ENCODE assay signal across 8 cellular contexts in the genomic region with DNA sequence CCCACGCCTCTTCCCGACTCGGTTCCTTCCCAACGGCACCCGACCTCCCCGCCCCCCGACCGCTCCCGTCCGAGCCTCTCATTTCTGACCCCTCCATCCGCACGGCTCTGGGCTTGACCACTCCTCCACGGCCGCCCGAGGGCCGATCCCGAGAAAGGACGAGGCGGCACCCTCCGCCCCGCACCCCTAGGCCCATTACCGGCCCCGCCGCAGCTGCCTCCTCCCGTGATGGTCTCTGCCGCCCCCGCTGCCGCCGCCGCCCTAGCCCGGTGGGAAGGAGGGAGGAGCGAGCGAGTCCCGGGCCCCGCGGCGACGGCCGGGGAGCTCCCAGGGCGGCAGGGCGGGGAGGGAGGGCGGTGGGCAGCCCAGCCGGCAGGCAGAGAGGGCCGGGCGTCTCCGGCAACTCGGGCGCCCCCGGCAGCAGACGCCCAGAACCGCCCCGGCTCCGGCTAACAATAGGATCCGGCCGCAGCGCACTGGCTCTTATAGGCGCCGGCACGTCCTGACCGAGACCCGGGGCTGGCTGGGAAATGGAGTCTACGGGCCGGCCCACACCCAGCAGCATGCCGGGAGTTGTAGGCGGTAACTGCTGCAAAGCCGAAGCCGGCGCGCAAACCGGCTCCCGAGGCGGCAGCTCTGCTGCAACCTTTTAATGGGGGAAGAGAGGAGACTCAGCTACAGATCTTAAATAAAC. TPM values are rescaled to one million over a fixed set of nuclear protein-coding genes. Genes with fewer than 3 reads are reported as not detected.
DNase-seq lines count a peak whose midpoint lies in the region; ATAC-seq and TF ChIP-seq lines count a peak whose summit lies in the region.

Gene CSRNP2, minus strand, starts transcription at position 457 of the 694 bp plus-strand sequence. CDS start 7,035 bp downstream, outside the sequence.

- H2AFZ ChIP-seq in trophoblast cell (ENCODE audit: insufficient read depth, low read length, poor library complexity) = peak within 1 kb of the TSS; percentile 75

- H4K8ac ChIP-seq in trophoblast cell (ENCODE audit: low read depth, low read length) = peak within 1 kb of the TSS; percentile 86

- H3K27ac ChIP-seq in cardiac muscle cell = peak within 1 kb of the TSS; percentile 94
- peak within 1 kb of the TSS; percentile 89 for H3K27ac ChIP-seq in trophoblast cell (ENCODE audit: low read depth, low read length)
- H3K27ac ChIP-seq in transverse colon = peak within 1 kb of the TSS; percentile 94 to 99 (median 96)

- H3K4ac ChIP-seq in trophoblast cell (ENCODE audit: low read depth, low read length) = peak within 1 kb of the TSS; percentile 78

- H2BK12ac ChIP-seq in trophoblast cell (ENCODE audit: low read length) = no peak within 1 kb of the TSS

- no CpG with 5 or more reads among the region's 72 CpGs for WGBS in trophoblast cell (ENCODE audit: extremely low coverage, insufficient coverage, insufficient read length)
- 0% methylated on average over 9 to 67 of the region's 72 CpGs for WGBS in transverse colon (ENCODE audit: low coverage in 1 of 2), 2 donors

- H3K9me3 ChIP-seq in cardiac muscle cell (ENCODE audit: low read depth) (no peaks in the 10 kb centered on the region), trophoblast cell (ENCODE audit: insufficient read depth, low read depth, low read length) (no peaks in the 10 kb centered on the region), transverse colon (no peaks in the 10 kb centered on the region)

- H3K36me3 Mint-ChIP-seq in activated naive CD8-positive, alpha-beta T cell treated with anti-CD3 and anti-CD28 coated beads, Interleukin-2, amount 50 U/mL, for 24 hours (ENCODE audit: low read depth) = peaks cover 3% of the 10 kb centered on the region

- peaks cover 34% of the 10 kb centered on the region for H3K4me1 Mint-ChIP-seq in activated naive CD8-positive, alpha-beta T cell treated with anti-CD3 and anti-CD28 coated beads, Interleukin-2, amount 50 U/mL, for 24 hours

- TF ChIP-seq CTCF in GM12874 (IDR thresholded peaks at IDR 0.05; ENCODE audit: insufficient read depth, low read depth, low read length) (0 out of 2 replicates have a peak, but pooled peaks have one; percentile 5), cardiac muscle cell (IDR thresholded peaks at IDR 0.05; ENCODE audit: low read depth, low read length) (peak; percentile 11), transverse colon (IDR thresholded peaks at IDR 0.05) (peak in 1 of 5 experiments; percentile 2)

- H3K4me1 ChIP-seq in cardiac muscle cell (ENCODE audit: low read depth) = peaks cover 13% of the 10 kb centered on the region
- H3K4me1 ChIP-seq in trophoblast cell (ENCODE audit: control insufficient read depth in 1 of 2, insufficient read depth in 2 of 2, low read length in 2 of 2) = peaks cover 6 to 7% of the 10 kb centered on the region in 2 experiments
- H3K4me1 ChIP-seq in transverse colon = peaks cover 8 to 23% (median 15%) of the 10 kb centered on the region in 4 donors

- H3K27me3 Mint-ChIP-seq in activated naive CD8-positive, alpha-beta T cell treated with anti-CD3 and anti-CD28 coated beads, Interleukin-2, amount 50 U/mL, for 24 hours = no peaks in the 10 kb centered on the region

- in situ Hi-C loops in transverse colon (cut with MboI; ENCODE audit: low pct_ligation_motif_present in 1 of 4, low pct_unique_long_range_greater_than_20kb in 1 of 4, low sequenced_read_pairs in 3 of 4) = no loop called here

- ATAC-seq in HG02763 (IDR thresholded peaks at IDR 0.05; ENCODE audit: unreplicated experiment) = peak; percentile 96
- peak; percentile 99 for ATAC-seq in activated naive CD8-positive, alpha-beta T cell treated with anti-CD3 and anti-CD28 coated beads, Interleukin-2, amount 50 U/mL, for 24 hours

- peak within 1 kb of the TSS; percentile 87 for H3K9ac ChIP-seq in trophoblast cell (ENCODE audit: low read length)

- peak within 1 kb of the TSS; percentile 38 for H2BK5ac ChIP-seq in trophoblast cell (ENCODE audit: low read depth, low read length, poor library complexity)

- DNase-seq in NCI-H1417 treated with DMSO at 0.1 percent for 48 hours (lab: John Stamatoyannopoulos, UW) (peak; percentile 86), SW480 (ENCODE audit: low spot score) (peak; percentile 96), cardiac muscle cell (ENCODE audit: low read depth in 1 of 2, low spot score in 1 of 2) (peak; percentile 97 to 98), trophoblast cell (peak; percentile 97), transverse colon (peak; percentile 97)
- DNase-seq in activated naive CD8-positive, alpha-beta T cell treated with anti-CD3 and anti-CD28 coated beads, Interleukin-2, amount 50 U/mL, for 24 hours = peak; percentile 94

- H3K18ac ChIP-seq in trophoblast cell (ENCODE audit: low read length) = peak within 1 kb of the TSS; percentile 83

- intact Hi-C loops in transverse colon (cut with DNase I; ENCODE audit: low total_unique reads) = no loop called here

- H4K12ac ChIP-seq in trophoblast cell (ENCODE audit: low read depth, low read length) = peak within 1 kb of the TSS; percentile 60

- no peaks in the 10 kb centered on the region for H3K36me3 ChIP-seq in cardiac muscle cell
- no peaks in the 10 kb centered on the region for H3K36me3 ChIP-seq in trophoblast cell (ENCODE audit: control insufficient read depth in 1 of 2, insufficient read depth in 2 of 2, low read length in 2 of 2)
- H3K36me3 ChIP-seq in transverse colon = no peaks in the 10 kb centered on the region

- peak; percentile 97 for TF ChIP-seq POLR2A in transverse colon (IDR thresholded peaks at IDR 0.05)

- H3K79me1 ChIP-seq in trophoblast cell (ENCODE audit: low read length) = peaks cover 10% of the 10 kb centered on the region

- H3K4me3 ChIP-seq in cardiac muscle cell = peak within 1 kb of the TSS; percentile 73
- H3K4me3 ChIP-seq in trophoblast cell (ENCODE audit: low read depth, low read length) = peak within 1 kb of the TSS; percentile 92
- H3K4me3 ChIP-seq in transverse colon = peak within 1 kb of the TSS; percentile 81 to 99 (median 91)

- peak within 1 kb of the TSS; percentile 80 for H4K91ac ChIP-seq in trophoblast cell (ENCODE audit: low read depth, low read length)

- H3K27me3 ChIP-seq in cardiac muscle cell = no peaks in the 10 kb centered on the region
- H3K27me3 ChIP-seq in trophoblast cell (ENCODE audit: insufficient read depth, low read length) = no peaks in the 10 kb centered on the region
- no peaks in the 10 kb centered on the region for H3K27me3 ChIP-seq in transverse colon

- no peak for TF ChIP-seq EP300 in transverse colon (IDR thresholded peaks at IDR 0.05; ENCODE audit: low read depth)

- H2BK120ac ChIP-seq in trophoblast cell (ENCODE audit: insufficient read depth, low read length, poor library complexity) = peak within 1 kb of the TSS; percentile 14

- peaks cover 10% of the 10 kb centered on the region for H3K79me2 ChIP-seq in trophoblast cell (ENCODE audit: control insufficient read depth, insufficient read depth, low read length, poor library complexity)

- peak within 1 kb of the TSS; percentile 93 for H3K14ac ChIP-seq in trophoblast cell (ENCODE audit: low read length)

- H3K4me3 Mint-ChIP-seq in activated naive CD8-positive, alpha-beta T cell treated with anti-CD3 and anti-CD28 coated beads, Interleukin-2, amount 50 U/mL, for 24 hours = peak within 1 kb of the TSS; percentile 93

- H3K4me2 ChIP-seq in trophoblast cell (ENCODE audit: low read length) = peak within 1 kb of the TSS; percentile 89

- peak within 1 kb of the TSS; percentile 81 for H3K27ac Mint-ChIP-seq in activated naive CD8-positive, alpha-beta T cell treated with anti-CD3 and anti-CD28 coated beads, Interleukin-2, amount 50 U/mL, for 24 hours

- H3K9me3 Mint-ChIP-seq in activated naive CD8-positive, alpha-beta T cell treated with anti-CD3 and anti-CD28 coated beads, Interleukin-2, amount 50 U/mL, for 24 hours = no peaks in the 10 kb centered on the region

- peak within 1 kb of the TSS; percentile 80 for H2AK5ac ChIP-seq in trophoblast cell (ENCODE audit: low read length)

- no peak within 1 kb of the TSS for H3K23ac ChIP-seq in trophoblast cell (ENCODE audit: low read length)

RNA-seq across cellular contexts. Expression of gene CSRNP2, which starts in this region (rescaled TPM):
- total RNA-seq in cardiac muscle cell (19.0 and 21.1 TPM in 2 replicates), transverse colon (10 to 100 TPM; 14.3 to 69.6 (median 25.5) TPM)
- 16.9 and 22.5 TPM in 2 replicates for polyA plus RNA-seq in cardiac muscle cell
- polyA plus RNA-seq in trophoblast cell (2013) = 24.1 and 24.9 TPM in 2 replicates

Comparison
In these comparisons a context has a peak if more than half of its experiments do, and no peak if none do; other contexts are left out.
1. Peak in every context shown above with its lines: DNase-seq, ATAC-seq, H3K4me3 ChIP-seq and H3K27ac ChIP-seq.